In genomic region chr4:153523171-153523757, GRCh38 we compare ENCODE assay signal across 10 cellular contexts. TPM values are rescaled to one million over a fixed set of nuclear protein-coding genes. Genes with fewer than 3 reads are reported as not detected.
DNase-seq lines count a peak whose midpoint lies in the region; ATAC-seq, FAIRE-seq and TF ChIP-seq lines count a peak whose summit lies in the region.
"Had no signal": no experiment of that assay in that cellular context is flagged by ENCODE, and none has a peak within 500 bp of the region (broad histone marks: within the 10 kb centered on the region; RNA-seq: fewer than 3 reads in every experiment).

No MANE protein-coding gene starts in this region.

- no peak for ATAC-seq in activated CD8-positive, alpha-beta T cell treated with anti-CD3 and anti-CD28 coated beads for 36 hours
- ATAC-seq in GM21737 (IDR thresholded peaks at IDR 0.05; ENCODE audit: unreplicated experiment), result no peak

- peaks cover 100% of the 10 kb centered on the region in 10 experiments for H3K4me1 ChIP-seq in BLaER1 treated with 17β-estradiol and CSF1 and Interleukin-3, amounts not matched to agents 10 nM and 100 nM
- H3K4me1 ChIP-seq in mesendoderm (ENCODE audit: control insufficient read depth, low read depth, low read length), result peaks cover 14% of the 10 kb centered on the region

- no peaks in the 10 kb centered on the region for H3K27me3 Mint-ChIP-seq in activated CD8-positive, alpha-beta T cell treated with anti-CD3 and anti-CD28 coated beads for 36 hours

- peak overlapping the region in 10 of 11 experiments; percentile 39 to 80 (median 73); a peak in 17 of 22 replicates for H3K27ac ChIP-seq in BLaER1 treated with 17β-estradiol and CSF1 and Interleukin-3, amounts not matched to agents 10 nM and 100 nM
- H3K27ac ChIP-seq in mesendoderm (ENCODE audit: low read depth, low read length) (no peak overlapping the region), caudate nucleus (ENCODE audit: low read depth, low read length) (no peak overlapping the region)

- no peak overlapping the region for H3K23ac ChIP-seq in mesendoderm (ENCODE audit: low read length)

- TF ChIP-seq POLR2A in GM12892 (IDR thresholded peaks at IDR 0.05; ENCODE audit: low read depth, low read length), result no peak

- POLR2A ChIA-PET in activated CD8-positive, alpha-beta T cell treated with anti-CD3 and anti-CD28 coated beads for 36 hours (lab: Charles Lee), result interaction anchor here (0.8 to 3.2 kb wide), 9 partner anchors 9 to 57 kb away, joined by 3 to 15 read pairs (median 4); no protein-coding TSS in a partner anchor

- no peak overlapping the region for H4K8ac ChIP-seq in mesendoderm (ENCODE audit: low read depth, low read length)

- no peak for DNase-seq in GM12892 (ENCODE audit: insufficient read length)
- no peak for DNase-seq in activated CD8-positive, alpha-beta T cell treated with anti-CD3 and anti-CD28 coated beads for 36 hours
- DNase-seq in mesendoderm, result peak; percentile 76
- no peak for DNase-seq in NCI-H526 (lab: John Stamatoyannopoulos, UW)
- DNase-seq in GM10266 (ENCODE audit: extremely low spot score), result no peak
- no peak for DNase-seq in caudate nucleus (lab: John Stamatoyannopoulos, UW)
- DNase-seq: DMS 273 treated with DMSO at 0.1 percent for 48 hours, left cardiac atrium had no signal

- peak overlapping the region; percentile 96 for H3K27ac Mint-ChIP-seq in activated CD8-positive, alpha-beta T cell treated with anti-CD3 and anti-CD28 coated beads for 36 hours

- no peak overlapping the region for H2AK5ac ChIP-seq in mesendoderm (ENCODE audit: low read length)

- H3K4me2 ChIP-seq in BLaER1 treated with 17β-estradiol and CSF1 and Interleukin-3, amounts not matched to agents 10 nM and 100 nM, result peak overlapping the region; percentile 80 to 94 (median 87)
- no peak overlapping the region for H3K4me2 ChIP-seq in mesendoderm (ENCODE audit: low read length)

- H3K4ac ChIP-seq in mesendoderm (ENCODE audit: low read depth, low read length), result no peak overlapping the region

- H3K9me3 ChIP-seq in BLaER1 treated with 17β-estradiol and CSF1 and Interleukin-3, amounts not matched to agents 10 nM and 100 nM (replicated peaks in 1 of 11), result no peaks in the 10 kb centered on the region

- no peak overlapping the region for H4K5ac ChIP-seq in mesendoderm (ENCODE audit: low read length)

- H3K18ac ChIP-seq in mesendoderm (ENCODE audit: low read length), result no peak overlapping the region

- no peaks in the 10 kb centered on the region for H3K27me3 ChIP-seq in BLaER1 treated with 17β-estradiol and CSF1 and Interleukin-3, amounts not matched to agents 10 nM and 100 nM
- H3K27me3 ChIP-seq in mesendoderm (ENCODE audit: insufficient read depth, low read length, poor library complexity), result no peaks in the 10 kb centered on the region

- no peak overlapping the region for H3K56ac ChIP-seq in mesendoderm (ENCODE audit: low read length)

- H3K4me3 Mint-ChIP-seq in activated CD8-positive, alpha-beta T cell treated with anti-CD3 and anti-CD28 coated beads for 36 hours, result peak overlapping the region; percentile 66

- peaks cover 0 to 62% (median 19%) of the 10 kb centered on the region in 11 experiments; a peak in 13 of 22 replicates for H3K36me3 ChIP-seq in BLaER1 treated with 17β-estradiol and CSF1 and Interleukin-3, amounts not matched to agents 10 nM and 100 nM
- no peaks in the 10 kb centered on the region for H3K36me3 ChIP-seq in mesendoderm (ENCODE audit: control insufficient read depth, insufficient read depth, low read length)

- H3K9ac ChIP-seq in BLaER1 treated with 17β-estradiol and CSF1 and Interleukin-3, amounts not matched to agents 10 nM and 100 nM, result peak overlapping the region in 4 of 11 experiments; percentile 17 to 65 (median 44); a peak in 7 of 22 replicates
- H3K9ac ChIP-seq in mesendoderm (ENCODE audit: low read length), result no peak overlapping the region

- TF ChIP-seq CTCF in activated CD8-positive, alpha-beta T cell treated with anti-CD3 and anti-CD28 coated beads for 36 hours (IDR thresholded peaks at IDR 0.05), result no peak
- TF ChIP-seq CTCF in GM10266 (IDR thresholded peaks at IDR 0.05; ENCODE audit: control insufficient read depth, insufficient read depth, low read depth, missing control alignments), result no peak

- peaks cover 3% of the 10 kb centered on the region for H3K9me3 Mint-ChIP-seq in activated CD8-positive, alpha-beta T cell treated with anti-CD3 and anti-CD28 coated beads for 36 hours

- no peak overlapping the region for H2BK120ac ChIP-seq in mesendoderm (ENCODE audit: low read depth, low read length)

- peaks cover 20% of the 10 kb centered on the region for H3K79me1 ChIP-seq in mesendoderm (ENCODE audit: low read length)

- peaks cover 56% of the 10 kb centered on the region for H3K36me3 Mint-ChIP-seq in activated CD8-positive, alpha-beta T cell treated with anti-CD3 and anti-CD28 coated beads for 36 hours (ENCODE audit: low read depth)

- H4K20me1 ChIP-seq in BLaER1 treated with 17β-estradiol and CSF1 and Interleukin-3, amounts not matched to agents 10 nM and 100 nM, result peaks cover 25 to 100% (median 83%) of the 10 kb centered on the region in 11 experiments; a peak in 20 of 22 replicates

- FAIRE-seq in GM12892 (lab: Jason Lieb, UNC), result peak; percentile 78

- H3K79me2 ChIP-seq in mesendoderm (ENCODE audit: control insufficient read depth, insufficient read depth, low read length), result peaks cover 5% of the 10 kb centered on the region

- CTCF ChIA-PET in activated CD8-positive, alpha-beta T cell treated with anti-CD3 and anti-CD28 coated beads for 36 hours (lab: Charles Lee), result interaction anchor here (1.0 to 3.0 kb wide), 7 partner anchors 10 to 56 kb away, joined by 3 to 16 read pairs (median 4); no protein-coding TSS in a partner anchor

- intact Hi-C loops in activated CD8-positive, alpha-beta T cell treated with anti-CD3 and anti-CD28 coated beads for 36 hours (cut with micrococcal nuclease), result loop anchor here (2.0 to 5.0 kb wide), 2 partner anchors 49 to 54 kb away; no protein-coding TSS in a partner anchor

- H3K4me3 ChIP-seq in BLaER1 treated with 17β-estradiol and CSF1 and Interleukin-3, amounts not matched to agents 10 nM and 100 nM, result no peak overlapping the region; a peak in 1 of 20 replicates
- no peak overlapping the region for H3K4me3 ChIP-seq in mesendoderm (ENCODE audit: low read length)

- H2BK15ac ChIP-seq in mesendoderm (replicated peaks; ENCODE audit: low read depth), result no peak overlapping the region

- H3K4me1 Mint-ChIP-seq in activated CD8-positive, alpha-beta T cell treated with anti-CD3 and anti-CD28 coated beads for 36 hours (ENCODE audit: low read depth), result peaks cover 88% of the 10 kb centered on the region

- H2BK5ac ChIP-seq in mesendoderm (ENCODE audit: low read length), result no peak overlapping the region

- no CpG with 5 or more reads among the region's 5 CpGs for WGBS in mesendoderm (ENCODE audit: extremely low coverage, insufficient coverage, low lambda C conversion rate)

RNA-seq across cellular contexts. Expression of gene TMEM131L, which starts 57.1 kb away (rescaled TPM):
- 64.2 TPM for polyA plus RNA-seq in GM12892 (2012; ENCODE audit: missing spikeins)
- 10 to 100 TPM; 51.7 to 52.4 TPM for total RNA-seq in activated CD8-positive, alpha-beta T cell treated with anti-CD3 and anti-CD28 coated beads for 36 hours
- polyA plus RNA-seq in mesendoderm (2013, experiment 1 of 2), result 16.9 TPM
- 17.2 TPM for polyA plus RNA-seq in mesendoderm (2013, experiment 2 of 2)

Comparison
In these comparisons a context has a peak if more than half of its experiments do, and no peak if none do; other contexts are left out.
1. H3K27ac ChIP-seq: peak in BLaER1 treated with 17β-estradiol and CSF1 and Interleukin-3, amounts not matched to agents 10 nM and 100 nM (10 of 11); none in mesendoderm (single experiment) and caudate nucleus (single experiment).